ENCODE assay signal across 7 cellular contexts in the genomic region with DNA sequence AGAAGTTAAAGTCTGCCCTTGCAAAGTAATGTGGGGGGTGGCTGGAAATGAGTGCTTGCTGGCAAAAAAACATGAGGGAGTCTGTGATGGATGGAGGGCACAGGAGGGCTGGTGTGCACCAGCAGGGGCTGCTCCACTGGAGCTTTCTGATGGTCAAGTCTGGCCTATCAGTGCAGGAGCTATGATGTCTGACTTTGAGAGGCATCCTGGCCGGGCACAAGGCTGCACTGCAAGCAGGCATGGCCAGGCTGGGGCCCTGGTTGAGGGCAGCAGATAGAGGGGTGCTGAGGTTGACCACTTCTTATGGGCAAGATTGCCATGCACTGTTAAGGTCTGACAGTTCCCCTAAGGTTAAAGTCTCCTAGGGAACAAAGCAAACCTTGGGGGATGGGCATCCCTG.
"Had no signal": no experiment of that assay in that cellular context is flagged by ENCODE, and none has a peak within 500 bp of the region (broad histone marks: within the 10 kb centered on the region; RNA-seq: fewer than 3 reads in every experiment).

No MANE protein-coding gene starts in this region.

- H3K27ac ChIP-seq: GM23248 had no signal

- ATAC-seq: K562 had no signal

- H3K9ac ChIP-seq: GM23248 had no signal

- DNase-seq: GM23248, GOT3, H7, HCEC 1CT, IMR-90, KG1 had no signal

- H3K4me3 ChIP-seq: GM23248, K562 had no signal

- H2AFZ ChIP-seq: GM23248 had no signal
